Comparison of ENCODE assay signal across 9 cellular contexts in the genomic region with DNA sequence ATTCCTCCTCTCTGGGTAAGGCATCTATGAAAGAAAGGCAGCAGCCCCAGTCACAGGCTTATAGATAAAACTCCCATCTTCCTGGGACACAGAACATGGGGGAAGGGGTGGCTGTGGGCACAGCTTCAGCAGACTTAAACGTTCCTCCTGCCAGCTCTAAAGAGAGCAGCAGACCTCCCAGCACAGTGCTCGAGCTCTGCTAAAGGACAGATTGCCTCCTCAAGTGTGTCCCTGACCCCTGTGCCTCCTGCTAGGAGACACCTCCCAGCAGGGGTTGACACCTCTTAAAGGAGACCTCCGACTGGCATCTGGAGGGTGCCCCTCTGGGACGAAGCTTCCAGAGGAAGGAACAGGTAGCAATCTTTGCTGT.
DNase-seq lines count a peak whose midpoint lies in the region; ATAC-seq, FAIRE-seq and TF ChIP-seq lines count a peak whose summit lies in the region.
"Had no signal": no experiment of that assay in that cellular context is flagged by ENCODE, and none has a peak within 500 bp of the region (broad histone marks: within the 10 kb centered on the region; RNA-seq: fewer than 3 reads in every experiment).

No MANE protein-coding gene starts in this region.

- H3K4me2 ChIP-seq in astrocyte (ENCODE audit: low read length), result peak overlapping the region; percentile 50

- H3K4me1 ChIP-seq in astrocyte (ENCODE audit: insufficient read depth, low read length) (no peaks in the 10 kb centered on the region), tibial artery (no peaks in the 10 kb centered on the region)

- no peaks in the 10 kb centered on the region for H3K9me3 ChIP-seq in astrocyte (ENCODE audit: insufficient read depth, low read depth, low read length)
- no peaks in the 10 kb centered on the region for H3K9me3 ChIP-seq in tibial artery

- H3K4me3 Mint-ChIP-seq in astrocyte (ENCODE audit: unreplicated experiment), result no peak overlapping the region

- no peaks in the 10 kb centered on the region for H3K27me3 ChIP-seq in astrocyte (ENCODE audit: insufficient read depth, low read length)
- no peaks in the 10 kb centered on the region for H3K27me3 ChIP-seq in tibial artery
- H3K27me3 ChIP-seq: cardiac muscle cell had no signal

- H3K9ac ChIP-seq in astrocyte (ENCODE audit: low read length), result peak overlapping the region; percentile 10

- H3K27ac ChIP-seq in astrocyte (ENCODE audit: low read depth, low read length) (no peak overlapping the region), skin epidermis (peak overlapping the region in 11 of 21 experiments; percentile 5 to 76 (median 55)), tibial artery (no peak overlapping the region)
- H3K27ac ChIP-seq: cardiac muscle cell had no signal

- H3K36me3 ChIP-seq in astrocyte (ENCODE audit: insufficient read depth, low read length) (no peaks in the 10 kb centered on the region), tibial artery (no peaks in the 10 kb centered on the region)
- H3K36me3 ChIP-seq: cardiac muscle cell had no signal

- H3K79me2 ChIP-seq in astrocyte (ENCODE audit: insufficient read depth, low read length), result no peaks in the 10 kb centered on the region

- DNase-seq in activated CD4-positive, alpha-beta T cell treated with anti-CD3 and anti-CD28 coated beads for 48 hours, result peak; percentile 2
- DNase-seq in activated CD4-positive, alpha-beta T cell treated with anti-CD3 and anti-CD28 coated beads for 1 hour, result no peak
- DNase-seq in astrocyte (ENCODE audit: low read depth), result no peak
- no peak for DNase-seq in DMS53 (lab: John Stamatoyannopoulos, UW)
- no peak for DNase-seq in tibial artery
- no peak for DNase-seq in DMS153 (lab: John Stamatoyannopoulos, UW)

- peak overlapping the region; percentile 47 for H2AFZ ChIP-seq in astrocyte (ENCODE audit: low read depth, low read length)

- TF ChIP-seq CTCF in astrocyte (IDR thresholded peaks at IDR 0.05; ENCODE audit: insufficient read depth, low read depth, low read length) (no peak), tibial artery (IDR thresholded peaks at IDR 0.05) (no peak)

- no peaks in the 10 kb centered on the region for H3K27me3 Mint-ChIP-seq in astrocyte (ENCODE audit: low read depth, unreplicated experiment)

- H3K4me1 Mint-ChIP-seq in astrocyte (ENCODE audit: low read depth, unreplicated experiment), result no peaks in the 10 kb centered on the region

- FAIRE-seq in astrocyte (lab: Jason Lieb, UNC), result no peak

- H3K36me3 Mint-ChIP-seq in astrocyte (ENCODE audit: low read depth, unreplicated experiment), result no peaks in the 10 kb centered on the region

- intact Hi-C loops in tibial artery (cut with DNase I; ENCODE audit: low total_unique reads), result no loop called here

- ATAC-seq in HG02943 (IDR thresholded peaks at IDR 0.05; ENCODE audit: low read depth, unreplicated experiment), result peak; percentile 20

- H3K27ac Mint-ChIP-seq in astrocyte (ENCODE audit: unreplicated experiment), result no peak overlapping the region

- no peaks in the 10 kb centered on the region for H4K20me1 ChIP-seq in astrocyte (ENCODE audit: insufficient read depth, low read length)

- peaks cover 6% of the 10 kb centered on the region for H3K9me3 Mint-ChIP-seq in astrocyte (ENCODE audit: unreplicated experiment)

- H3K4me3 ChIP-seq in astrocyte (ENCODE audit: insufficient read depth, low read depth, low read length) (no peak overlapping the region), skin epidermis (peak overlapping the region in 1 of 7 experiments; percentile 8), tibial artery (peak overlapping the region in 1 of 2 donors; percentile 29)
- H3K4me3 ChIP-seq: cardiac muscle cell had no signal

Comparison
In these comparisons a context has a peak if more than half of its experiments do, and no peak if none do; other contexts are left out.
1. H3K27ac ChIP-seq: peak in skin epidermis (11 of 21); none in astrocyte (single experiment) and tibial artery (0 of 2).